Comparison of ENCODE assay signal across 21 cellular contexts in the genomic region with DNA sequence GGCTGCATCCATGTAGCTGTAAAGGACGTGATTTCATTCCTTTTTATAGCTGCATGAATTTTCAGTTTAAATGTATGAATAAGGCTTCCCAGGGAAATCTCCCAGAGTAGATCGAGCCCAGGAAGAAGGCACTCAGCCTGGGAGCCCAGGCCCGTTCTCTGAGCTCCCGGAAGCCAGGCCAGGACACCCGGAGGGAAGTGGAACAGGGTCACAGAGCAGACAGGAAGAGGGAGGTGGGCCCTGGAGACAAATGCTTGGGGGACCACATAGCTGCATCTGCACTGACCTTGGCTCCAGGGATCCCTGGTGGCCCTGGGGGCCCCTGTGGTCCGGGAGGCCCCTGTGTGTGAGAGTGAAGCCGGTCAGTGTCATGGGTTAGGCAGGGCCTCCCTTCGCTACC.
"Had no signal": no experiment of that assay in that cellular context is flagged by ENCODE, and none has a peak within 500 bp of the region (broad histone marks: within the 10 kb centered on the region; RNA-seq: fewer than 3 reads in every experiment).

No MANE protein-coding gene starts in this region.

- H3K27ac ChIP-seq: dorsolateral prefrontal cortex, hepatocyte, left ventricle myocardium inferior, pancreas, tibial nerve, upper lobe of right lung, vagina had no signal

- H3K9me3 ChIP-seq: left ventricle myocardium inferior, pancreas, tibial nerve, upper lobe of right lung, vagina had no signal

- H3K4me2 ChIP-seq: hepatocyte had no signal

- DNase-seq: dorsolateral prefrontal cortex; effector CD8-positive, alpha-beta T cell; foreskin melanocyte; head of caudate nucleus; kidney; left cardiac atrium; left ventricle myocardium inferior; mesenchymal stem cell; midbrain; occipital lobe; pancreas; small intestine; stimulated activated CD4-positive, alpha-beta T cell treated with anti-CD3 and anti-CD28 coated beads, Interleukin-12 subunit alpha, Interleukin-12 subunit beta, amount 100 ng/mL, for 4 hours; upper lobe of right lung had no signal

- H3K27me3 ChIP-seq: dorsolateral prefrontal cortex, hepatocyte, pancreas, tibial nerve, upper lobe of right lung, vagina had no signal

- H3K4me3 ChIP-seq: dorsolateral prefrontal cortex, hepatocyte, left ventricle myocardium inferior, lung, pancreas, tibial nerve, upper lobe of right lung, vagina had no signal

- ATAC-seq: left cardiac atrium; natural killer cell treated with Interleukin-12 subunit alpha and Interleukin-12 subunit beta and Interleukin-15 and Interleukin-18, amount 100 ng/mL, for 72 hours; pancreas; upper lobe of right lung had no signal

- H3K9me3 Mint-ChIP-seq: natural killer cell treated with Interleukin-12 subunit alpha and Interleukin-12 subunit beta and Interleukin-15 and Interleukin-18, amount 100 ng/mL, for 72 hours; stimulated activated naive CD8-positive, alpha-beta T cell treated with anti-CD3 and anti-CD28 coated beads, Interleukin-15, Interleukin-2, amounts not matched to agents 100 ng/mL and 50 ng/mL, for 24 hours had no signal

- H3K36me3 ChIP-seq: left ventricle myocardium inferior, pancreas, tibial nerve, upper lobe of right lung, vagina had no signal

- H3K4me1 ChIP-seq: pancreas, tibial nerve, upper lobe of right lung, vagina had no signal

- H3K79me2 ChIP-seq: hepatocyte had no signal

- H2AFZ ChIP-seq: hepatocyte had no signal

- H3K36me3 Mint-ChIP-seq: natural killer cell treated with Interleukin-12 subunit alpha and Interleukin-12 subunit beta and Interleukin-15 and Interleukin-18, amount 100 ng/mL, for 72 hours had no signal

- H3K27ac Mint-ChIP-seq: natural killer cell treated with Interleukin-12 subunit alpha and Interleukin-12 subunit beta and Interleukin-15 and Interleukin-18, amount 100 ng/mL, for 72 hours; progenitor cell of endocrine pancreas; stimulated activated naive CD8-positive, alpha-beta T cell treated with anti-CD3 and anti-CD28 coated beads, Interleukin-15, Interleukin-2, amounts not matched to agents 100 ng/mL and 50 ng/mL, for 24 hours had no signal

- H3K4me3 Mint-ChIP-seq: natural killer cell treated with Interleukin-12 subunit alpha and Interleukin-12 subunit beta and Interleukin-15 and Interleukin-18, amount 100 ng/mL, for 72 hours; stimulated activated naive CD8-positive, alpha-beta T cell treated with anti-CD3 and anti-CD28 coated beads, Interleukin-15, Interleukin-2, amounts not matched to agents 100 ng/mL and 50 ng/mL, for 24 hours had no signal

- FAIRE-seq: kidney, pancreas, small intestine had no signal
